ENCODE assay signal across 18 cellular contexts in genomic region chr11:36577859-36578258, GRCh38. TPM values are rescaled to one million over a fixed set of nuclear protein-coding genes. Genes with fewer than 3 reads are reported as not detected.
A peak's percentile ranks its signal among the peaks of the same experiment; 100 is the strongest.
DNase-seq lines count a peak whose midpoint lies in the region; ATAC-seq, FAIRE-seq and TF ChIP-seq lines count a peak whose summit lies in the region.
"Had no signal": no experiment of that assay in that cellular context is flagged by ENCODE, and none has a peak within 500 bp of the region (broad histone marks: within the 10 kb centered on the region; RNA-seq: fewer than 3 reads in every experiment).

No MANE protein-coding gene starts in this region.

- no peaks in the 10 kb centered on the region for H3K4me1 ChIP-seq in OCI-LY7 (ENCODE audit: insufficient read depth, low read length, poor library complexity, severe bottlenecking)

- TF ChIP-seq CTCF in HFF-Myc (IDR thresholded peaks at IDR 0.05; ENCODE audit: low read depth, low read length, missing control alignments) (no peak), OCI-LY7 (conservative IDR thresholded peaks at IDR 0.05; ENCODE audit: low read length) (no peak)

- no peaks in the 10 kb centered on the region for H4K20me1 ChIP-seq in OCI-LY7 (ENCODE audit: insufficient read depth, low read length)

- no peak for FAIRE-seq in urothelium cell line (lab: Jason Lieb, UNC)
- FAIRE-seq: RCC 7860 had no signal

- H2AFZ ChIP-seq in OCI-LY7 (ENCODE audit: low read length): no peak overlapping the region

- no peaks in the 10 kb centered on the region for H3K79me2 ChIP-seq in OCI-LY7 (ENCODE audit: insufficient read depth, low read depth, low read length)

- ATAC-seq in SK-N-SH treated with all-trans-retinoic acid at 6 μM for 48 hours (peak; percentile 94), GM19395 (IDR thresholded peaks at IDR 0.05; ENCODE audit: unreplicated experiment) (no peak)

- POLR2A ChIA-PET in OCI-LY7 (lab: Charles Lee): no interaction called here

- no peaks in the 10 kb centered on the region for H3K36me3 ChIP-seq in OCI-LY7 (ENCODE audit: insufficient read depth, low read length)

- DNase-seq in HFF-Myc (ENCODE audit: extremely low read depth, low read depth) (peak; percentile 4), inferior parietal cortex (ENCODE audit: extremely low spot score) (peak; percentile 5), urothelium cell line (ENCODE audit: low spot score) (peak; percentile 70), hippocampal formation (lab: John Stamatoyannopoulos, UW) (no peak), OCI-LY7 (ENCODE audit: low spot score) (no peak)
- DNase-seq: activated CD4-positive, alpha-beta T cell treated with anti-CD3 and anti-CD28 coated beads, Interleukin-2, amount 10 ng/mL, durations not matched to agents 24 days and 14 days; Caco-2; endodermal cell; glutamatergic neuron; NCI-H1048; NCI-H446; T-helper 2 cell had no signal

- H3K27ac ChIP-seq in OCI-LY7 (ENCODE audit: low read depth, low read length, poor library complexity, severe bottlenecking): no peak overlapping the region

- no TSS peak for BruUV-seq in OCI-LY7 (replicated peaks; lab: Mats Ljungman, UMichigan)

- H3K9me2 ChIP-seq in OCI-LY7 (ENCODE audit: insufficient read depth, low read length): no peaks in the 10 kb centered on the region

- intact Hi-C loops in OCI-LY7 (cut with micrococcal nuclease; ENCODE audit: unreplicated experiment): no loop called here

- H3K4me3 ChIP-seq in HFF-Myc (replicated peaks; ENCODE audit: low read depth, low read length): no peak overlapping the region
- no peak overlapping the region for H3K4me3 ChIP-seq in OCI-LY7 (ENCODE audit: low read depth, low read length, poor library complexity, severe bottlenecking)

- CTCF ChIA-PET in OCI-LY7 (lab: Charles Lee; ENCODE audit: unreplicated experiment): no interaction called here

- H3K4me2 ChIP-seq in OCI-LY7 (ENCODE audit: low read length): no peak overlapping the region

- peaks cover 5% of the 10 kb centered on the region; the same call in 1 of the 2 replicates for H3K9me3 ChIP-seq in OCI-LY7 (ENCODE audit: low read length)

TF ChIP-seq in SK-N-SH treated with all-trans-retinoic acid at 6 μM for 48 hours, 23 proteins besides CTCF, POLR2A, EP300 and RAD21:
- TF ChIP-seq, protein P1, sequence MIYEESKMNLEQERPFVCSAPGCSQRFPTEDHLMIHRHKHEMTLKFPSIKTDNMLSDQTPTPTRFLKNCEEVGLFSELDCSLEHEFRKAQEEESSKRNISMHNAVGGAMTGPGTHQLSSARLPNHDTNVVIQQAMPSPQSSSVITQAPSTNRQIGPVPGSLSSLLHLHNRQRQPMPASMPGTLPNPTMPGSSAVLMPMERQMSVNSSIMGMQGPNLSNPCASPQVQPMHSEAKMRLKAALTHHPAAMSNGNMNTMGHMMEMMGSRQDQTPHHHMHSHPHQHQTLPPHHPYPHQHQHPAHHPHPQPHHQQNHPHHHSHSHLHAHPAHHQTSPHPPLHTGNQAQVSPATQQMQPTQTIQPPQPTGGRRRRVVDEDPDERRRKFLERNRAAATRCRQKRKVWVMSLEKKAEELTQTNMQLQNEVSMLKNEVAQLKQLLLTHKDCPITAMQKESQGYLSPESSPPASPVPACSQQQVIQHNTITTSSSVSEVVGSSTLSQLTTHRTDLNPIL (CRISPR knock-in tag; IDR thresholded peaks at IDR 0.05; ENCODE audit: low read depth): peak; percentile 71; the same call in 1 of the 2 replicates
- TF ChIP-seq CSDC2 (CRISPR knock-in tag; IDR thresholded peaks at IDR 0.05) (no peak), ISL1 (CRISPR knock-in tag; IDR thresholded peaks at IDR 0.05) (peak; percentile 49; the same call in 1 of the 2 replicates), ZC3H10 (CRISPR knock-in tag; IDR thresholded peaks at IDR 0.05) (no peak), ZNF70 (CRISPR knock-in tag; IDR thresholded peaks at IDR 0.05) (no peak), ZFP30 (CRISPR knock-in tag; IDR thresholded peaks at IDR 0.05) (no peak)
TF ChIP-seq in SK-N-SH treated with all-trans-retinoic acid at 6 μM for 48 hours: peak in this region for 2.

RNA-seq across cellular contexts. Expression of gene RAG1, which starts 10.1 kb away (rescaled TPM):
- total RNA-seq in OCI-LY7 (2014; rRNA removed; shearing (Covaris generic)): not detected in 2 replicates
- total RNA-seq in OCI-LY7 (2022): 0.65 TPM in 1 of 2 replicates, not detected in the other

RNA-seq across cellular contexts. Expression of gene IFTAP, which starts 16.4 kb away (rescaled TPM):
- total RNA-seq in OCI-LY7 (2014; rRNA removed; shearing (Covaris generic)): not detected in 2 replicates
- total RNA-seq in OCI-LY7 (2022): not detected in 2 replicates

RNA-seq across cellular contexts. Expression of gene RAG2, which starts 20.2 kb away (rescaled TPM):
- total RNA-seq in OCI-LY7 (2014; rRNA removed; shearing (Covaris generic)): not detected in 2 replicates
- total RNA-seq in OCI-LY7 (2022): not detected in 2 replicates
- total RNA-seq: activated CD4-positive, alpha-beta T cell treated with anti-CD3 and anti-CD28 coated beads, Interleukin-2, amount 10 ng/mL, durations not matched to agents 24 days and 14 days; activated T-helper 1 cell treated with anti-CD3 and anti-CD28 coated beads, Interleukin-12 subunit alpha, Interleukin-12 subunit beta, Interleukin-2, Interleukin-4 antibody, amounts not matched to agents 30 ng/mL and 10 ng/mL and 1 ng/mL, durations not matched to agents 14 hours and 24 hours and 36 hours; Caco-2; endodermal cell; HT1080; subcutaneous adipose tissue had no signal

Comparison
In these comparisons a context has a peak if more than half of its experiments do, and no peak if none do; other contexts are left out.
1. DNase-seq: peak in HFF-Myc (single experiment), inferior parietal cortex (single experiment) and urothelium cell line (single experiment); none in hippocampal formation (0 of 2) and OCI-LY7 (single experiment).